ENCODE assay signal across 8 cellular contexts in the genomic region with DNA sequence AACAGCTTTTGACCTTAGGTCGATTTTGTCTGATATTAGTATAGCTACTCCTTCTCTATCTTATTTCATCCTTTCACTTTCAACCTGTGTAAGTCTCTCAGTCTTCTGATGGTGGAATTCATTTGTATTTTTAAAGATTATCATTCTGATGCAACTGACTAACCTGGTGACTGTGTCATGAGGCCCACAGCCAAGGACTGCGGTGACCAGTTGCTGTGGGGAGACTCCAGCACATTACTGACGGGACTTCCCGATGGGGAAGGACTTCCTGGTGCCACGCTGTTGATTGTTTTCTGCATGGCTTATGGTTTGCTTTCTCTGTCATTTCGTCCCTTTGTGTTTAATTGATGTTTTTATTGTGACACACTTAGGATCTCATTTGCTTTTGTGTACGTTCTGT. TPM values are rescaled to one million over a fixed set of nuclear protein-coding genes. Genes with fewer than 3 reads are reported as not detected.
A peak's percentile ranks its signal among the peaks of the same experiment; 100 is the strongest.
DNase-seq lines count a peak whose midpoint lies in the region; ATAC-seq, FAIRE-seq and TF ChIP-seq lines count a peak whose summit lies in the region.

No MANE protein-coding gene starts in this region.

- FAIRE-seq in frontal cortex (lab: Jason Lieb, UNC): no peak

- ATAC-seq in GM18498 (IDR thresholded peaks at IDR 0.05; ENCODE audit: unreplicated experiment): peak; percentile 77

- DNase-seq in GOT3 (lab: John Stamatoyannopoulos, UW) (peak; percentile 16), T-helper 22 cell (ENCODE audit: low read depth) (peak; percentile 44), lung microvascular endothelial cell (ENCODE audit: low read depth in 2 of 2) (peak; percentile 56 to 65), foreskin fibroblast (no peak), frontal cortex (ENCODE audit: low spot score in 2 of 2) (no peak), NCI-H146 treated with DMSO at 0.1 percent for 48 hours (lab: John Stamatoyannopoulos, UW; ENCODE audit: unreplicated experiment) (no peak), ureter (ENCODE audit: low spot score) (no peak)

- no peak overlapping the region for H3K4me3 ChIP-seq in foreskin fibroblast (ENCODE audit: low read depth in 1 of 2, low read length in 2 of 2)

- TF ChIP-seq CTCF in foreskin fibroblast (IDR thresholded peaks at IDR 0.05; ENCODE audit: low read depth, low read length): no peak

RNA-seq across cellular contexts. Expression of a gene that starts 34.2 kb away (rescaled TPM):
- total RNA-seq in lung microvascular endothelial cell: 0.99 and 2.8 TPM in 2 replicates
- total RNA-seq in frontal cortex: 4.5 TPM
- total RNA-seq in ureter: 8.4 TPM

Comparison
In these comparisons a context has a peak if more than half of its experiments do, and no peak if none do; other contexts are left out.
1. DNase-seq: peak in GOT3 (single experiment), T-helper 22 cell (single experiment) and lung microvascular endothelial cell (2 of 2); none in foreskin fibroblast (0 of 2), frontal cortex (0 of 2), NCI-H146 treated with DMSO at 0.1 percent for 48 hours (single experiment) and ureter (single experiment).